ENCODE assay signal across 10 cellular contexts in genomic region chr11:130653838-130654601, GRCh38.
DNase-seq lines count a peak whose midpoint lies in the region; ATAC-seq and TF ChIP-seq lines count a peak whose summit lies in the region.
"Had no signal": no experiment of that assay in that cellular context is flagged by ENCODE, and none has a peak within 500 bp of the region (broad histone marks: within the 10 kb centered on the region; RNA-seq: fewer than 3 reads in every experiment).

No MANE protein-coding gene starts in this region.

- H3K9ac ChIP-seq in SK-N-SH: no peak overlapping the region

- no peaks in the 10 kb centered on the region for H4K20me1 ChIP-seq in SK-N-SH (ENCODE audit: insufficient read depth)

- WGBS in SK-N-SH (ENCODE audit: low lambda C conversion rate): 21% methylated on average over 4 of the region's 5 CpGs

- no peaks in the 10 kb centered on the region for H3K36me3 ChIP-seq in SK-N-SH (replicated peaks in 1 of 2; ENCODE audit: control insufficient read depth in 1 of 2, insufficient read depth in 2 of 2, low read length in 1 of 2)

- no peak overlapping the region for H3K4me2 ChIP-seq in SK-N-SH

- no peaks in the 10 kb centered on the region for H3K4me1 Mint-ChIP-seq in neural crest cell

- H3K27ac ChIP-seq in SK-N-SH (ENCODE audit: low read depth in 2 of 2, low read length in 1 of 2): peak overlapping the region in 1 of 2 experiments; percentile 43; a peak in 1 of 4 replicates

- H3K36me3 Mint-ChIP-seq in neural crest cell (ENCODE audit: low read depth): peaks cover 13% of the 10 kb centered on the region

- H3K27me3 Mint-ChIP-seq in neural crest cell (ENCODE audit: low read depth): no peaks in the 10 kb centered on the region

- peaks cover 5 to 11% of the 10 kb centered on the region in 2 experiments; a peak in 2 of 4 replicates for H3K4me1 ChIP-seq in SK-N-SH (ENCODE audit: control insufficient read depth in 1 of 2, insufficient read depth in 2 of 2, low read depth in 1 of 2, low read length in 1 of 2)

- no peaks in the 10 kb centered on the region for H3K79me2 ChIP-seq in SK-N-SH (ENCODE audit: insufficient read depth)

- no peaks in the 10 kb centered on the region for H3K9me3 ChIP-seq in SK-N-SH

- no peaks in the 10 kb centered on the region for H3F3A ChIP-seq in SK-N-SH (replicated peaks; ENCODE audit: insufficient read depth)

- ATAC-seq in GM18861 (IDR thresholded peaks at IDR 0.05; ENCODE audit: unreplicated experiment) (no peak), HG02678 (IDR thresholded peaks at IDR 0.05; ENCODE audit: unreplicated experiment) (no peak)

- TF ChIP-seq CTCF in SK-N-SH (IDR thresholded peaks at IDR 0.05) (no peak), neural crest cell (conservative IDR thresholded peaks at IDR 0.05) (no peak)

- TF ChIP-seq RAD21 in SK-N-SH (IDR thresholded peaks at IDR 0.05; ENCODE audit: low read length): no peak

- no peak overlapping the region for H2AFZ ChIP-seq in SK-N-SH (ENCODE audit: low read depth)

- TF ChIP-seq EP300 in SK-N-SH (IDR thresholded peaks at IDR 0.05; ENCODE audit: borderline replicate concordance in 1 of 2, low read depth in 1 of 2, low read length in 1 of 2): 0 out of 4 replicates have a peak, but pooled peaks of 1 of the 2 experiments have one; percentile 6

- H3K27ac Mint-ChIP-seq in neural crest cell (ENCODE audit: unreplicated experiment): peak overlapping the region; percentile 5

- CTCF ChIA-PET in SK-N-SH (lab: Yijun Ruan, JAX): interaction anchor here (1.1 to 1.6 kb wide), 2 partner anchors 208 kb away, joined by 3 to 5 read pairs; no protein-coding TSS in a partner anchor

- no peaks in the 10 kb centered on the region for H3K27me3 ChIP-seq in SK-N-SH (ENCODE audit: insufficient read depth)

- POLR2A ChIA-PET in SK-N-SH (lab: Yijun Ruan, JAX): no interaction called here

- H3K4me3 ChIP-seq in SK-N-SH (ENCODE audit: low read depth in 2 of 2, low read length in 1 of 2): no peak overlapping the region
- H3K4me3 ChIP-seq: dorsolateral prefrontal cortex had no signal

- DNase-seq in AG08395 (ENCODE audit: low spot score) (peak; percentile 79), SK-N-SH (no peak), glomerular visceral epithelial cell (ENCODE audit: extremely low spot score) (peak; percentile 39), neural crest cell (ENCODE audit: low read depth, low spot score) (no peak), COR-L47 (lab: John Stamatoyannopoulos, UW) (no peak), NOMO-1 treated with dmso at 0.1 percent for 144 hours (lab: John Stamatoyannopoulos, UW; ENCODE audit: unreplicated experiment) (no peak)
- DNase-seq: SHP77 treated with DMSO at 0.1 percent for 48 hours had no signal

- no peaks in the 10 kb centered on the region for H3K9me2 ChIP-seq in SK-N-SH

- no peak overlapping the region for H3K4me3 Mint-ChIP-seq in neural crest cell

- H3K9me3 Mint-ChIP-seq in neural crest cell: peaks cover 12% of the 10 kb centered on the region

TF ChIP-seq in SK-N-SH, 30 proteins besides CTCF, POLR2A, EP300 and RAD21:
- TF ChIP-seq TEAD4 (IDR thresholded peaks at IDR 0.05; ENCODE audit: borderline replicate concordance, insufficient read depth): no peak
- peak; percentile 14; the same call in 1 of the 2 replicates for TF ChIP-seq TCF12 (IDR thresholded peaks at IDR 0.05)
- no peak for TF ChIP-seq RXRA (IDR thresholded peaks at IDR 0.05; ENCODE audit: borderline replicate concordance, low read depth)
- TF ChIP-seq NFIC (IDR thresholded peaks at IDR 0.05; ENCODE audit: borderline replicate concordance): 0 out of 2 replicates have a peak, but pooled peaks have one; percentile 16

Comparison
In these comparisons a context has a peak if more than half of its experiments do, and no peak if none do; other contexts are left out.
1. DNase-seq: peak in AG08395 (single experiment) and glomerular visceral epithelial cell (single experiment); none in SK-N-SH (single experiment), neural crest cell (single experiment), COR-L47 (single experiment) and NOMO-1 treated with dmso at 0.1 percent for 144 hours (single experiment).